24 cellular contexts compared by ENCODE assay signal in genomic region chr1:66025188-66025587, GRCh38.
"Had no signal": no experiment of that assay in that cellular context is flagged by ENCODE, and none has a peak within 500 bp of the region (broad histone marks: within the 10 kb centered on the region; RNA-seq: fewer than 3 reads in every experiment).

No MANE protein-coding gene starts in this region.

- H3K4me1 ChIP-seq: colonic mucosa, esophagus squamous epithelium, gastrocnemius medialis, heart right ventricle, left lung, lower lobe of right lung had no signal

- DNase-seq: colonic mucosa; cortex of kidney; effector CD8-positive, alpha-beta T cell; effector memory CD8-positive, alpha-beta T cell; endodermal cell; erythroblast; esophagus squamous epithelium; foreskin fibroblast; foreskin melanocyte; gastrocnemius medialis; glutamatergic neuron; head of caudate nucleus; heart right ventricle; hippocampal formation; left cardiac atrium; left lung; left ventricle myocardium superior; lower lobe of right lung; mesenchymal stem cell; mucosa of descending colon; naive B cell had no signal

- H3K27ac ChIP-seq: colonic mucosa, epithelial cell of prostate, esophagus squamous epithelium, gastrocnemius medialis, heart right ventricle, left lung, lower lobe of right lung had no signal

- H3K4me3 ChIP-seq: colonic mucosa, esophagus squamous epithelium, gastrocnemius medialis, heart right ventricle, left lung, lower lobe of right lung, mucosa of descending colon had no signal

- H3K9me3 ChIP-seq: colonic mucosa, gastrocnemius medialis had no signal

- ATAC-seq: effector memory CD8-positive, alpha-beta T cell; esophagus mucosa; gastrocnemius medialis; heart right ventricle; left cardiac atrium; left lung; left ventricle myocardium superior; lower lobe of right lung; mucosa of descending colon had no signal

- H3K27me3 ChIP-seq: colonic mucosa, esophagus squamous epithelium, gastrocnemius medialis, left lung had no signal

- H3K36me3 ChIP-seq: colonic mucosa, esophagus squamous epithelium, gastrocnemius medialis, heart right ventricle, left lung, lower lobe of right lung had no signal

- FAIRE-seq: keratinocyte had no signal
